1 cellular context compared by ENCODE assay signal in genomic region chr19:42455621-42456081, GRCh38.
TF ChIP-seq lines count a peak whose summit lies in the region.

No MANE protein-coding gene starts in this region.

TF ChIP-seq in K562, 482 proteins besides CTCF, POLR2A, EP300 and RAD21 (continued from another document):
- TF ChIP-seq PKNOX1 (IDR thresholded peaks at IDR 0.05), result peak; percentile 60
- TF ChIP-seq PRDM10 (IDR thresholded peaks at IDR 0.05; ENCODE audit: partially characterized antibody), result no peak
